Comparison of ENCODE assay signal across 24 cellular contexts in the genomic region with DNA sequence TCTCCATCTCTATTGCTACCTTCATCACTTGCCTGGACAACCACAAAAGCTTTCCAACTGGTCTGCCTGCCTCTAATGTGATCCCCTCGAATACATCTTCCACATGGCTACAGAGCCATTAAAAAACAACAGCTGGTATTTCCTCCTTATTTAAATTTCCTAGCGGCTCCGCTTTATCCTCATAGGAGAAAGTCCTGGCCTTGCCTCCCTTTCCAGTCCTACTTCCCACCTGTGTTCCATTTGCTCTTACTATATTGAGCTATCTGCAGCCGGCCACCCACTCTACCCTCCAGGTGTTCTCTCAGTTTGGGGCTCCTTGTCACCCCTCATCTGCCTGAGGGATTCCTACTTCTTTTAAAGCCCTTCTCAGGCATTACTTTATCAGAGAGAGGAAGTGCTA.
"Had no signal": no experiment of that assay in that cellular context is flagged by ENCODE, and none has a peak within 500 bp of the region (broad histone marks: within the 10 kb centered on the region; RNA-seq: fewer than 3 reads in every experiment).

No MANE protein-coding gene starts in this region.

- H3K27ac Mint-ChIP-seq: activated CD8-positive, alpha-beta T cell treated with anti-CD3 and anti-CD28 coated beads for 36 hours; activated naive CD4-positive, alpha-beta T cell treated with anti-CD3 and anti-CD28 coated beads, Interleukin-2, amount 50 U/mL, for 72 hours; activated naive CD8-positive, alpha-beta T cell treated with anti-CD3 and anti-CD28 coated beads, Interleukin-2, amount 50 U/mL, for 24 hours had no signal

- H3K27me3 Mint-ChIP-seq: activated CD8-positive, alpha-beta T cell treated with anti-CD3 and anti-CD28 coated beads for 36 hours; activated naive CD8-positive, alpha-beta T cell treated with anti-CD3 and anti-CD28 coated beads, Interleukin-2, amount 50 U/mL, for 24 hours; central memory CD8-positive, alpha-beta T cell had no signal

- ATAC-seq: activated CD4-positive, CD25-positive, alpha-beta regulatory T cell treated with anti-CD3 and anti-CD28 coated beads, Interleukin-2, amount 50 U/mL, for 24 hours; activated CD8-positive, alpha-beta T cell treated with anti-CD3 and anti-CD28 coated beads for 36 hours; activated naive CD4-positive, alpha-beta T cell treated with anti-CD3 and anti-CD28 coated beads, Interleukin-2, amount 50 U/mL, for 72 hours; activated naive CD8-positive, alpha-beta T cell treated with anti-CD3 and anti-CD28 coated beads, Interleukin-2, amount 50 U/mL, for 24 hours; K562 had no signal

- H3K9me3 Mint-ChIP-seq: activated CD8-positive, alpha-beta T cell treated with anti-CD3 and anti-CD28 coated beads for 36 hours; activated naive CD4-positive, alpha-beta T cell treated with anti-CD3 and anti-CD28 coated beads, Interleukin-2, amount 50 U/mL, for 72 hours; activated naive CD8-positive, alpha-beta T cell treated with anti-CD3 and anti-CD28 coated beads, Interleukin-2, amount 50 U/mL, for 24 hours; brain; central memory CD8-positive, alpha-beta T cell had no signal

- H3K4me3 Mint-ChIP-seq: activated CD8-positive, alpha-beta T cell treated with anti-CD3 and anti-CD28 coated beads for 36 hours; activated naive CD8-positive, alpha-beta T cell treated with anti-CD3 and anti-CD28 coated beads, Interleukin-2, amount 50 U/mL, for 24 hours; brain; central memory CD8-positive, alpha-beta T cell had no signal

- DNase-seq: activated CD4-positive, alpha-beta T cell treated with anti-CD3 and anti-CD28 coated beads for 4 hours; activated CD8-positive, alpha-beta memory T cell treated with anti-CD3 and anti-CD28 coated beads, Interleukin-2, amount 50 U/mL, for 48 hours; activated CD8-positive, alpha-beta T cell treated with anti-CD3 and anti-CD28 coated beads for 36 hours; activated naive CD8-positive, alpha-beta T cell treated with anti-CD3 and anti-CD28 coated beads, Interleukin-2, amount 50 U/mL, for 24 hours; activated T-cell treated with anti-CD3 and anti-CD28 coated beads, Interleukin-2, amount 50 U/mL, for 1 hour; amygdala; Karpas-422; MM.1S; NCI-H1105; NCI-H1436; NCI-H1694 treated with DMSO at 0.1 percent for 48 hours; NCI-H2029 treated with DMSO at 0.1 percent for 48 hours; NCI-H446; Peyer's patch; Right ventricle myocardium superior; SJCRH30; SK-N-SH; T-helper 1 cell; WERI-Rb-1 had no signal

- H3K36me3 Mint-ChIP-seq: activated naive CD4-positive, alpha-beta T cell treated with anti-CD3 and anti-CD28 coated beads, Interleukin-2, amount 50 U/mL, for 72 hours; brain had no signal
